Comparison of ENCODE assay signal across 8 cellular contexts in the genomic region with DNA sequence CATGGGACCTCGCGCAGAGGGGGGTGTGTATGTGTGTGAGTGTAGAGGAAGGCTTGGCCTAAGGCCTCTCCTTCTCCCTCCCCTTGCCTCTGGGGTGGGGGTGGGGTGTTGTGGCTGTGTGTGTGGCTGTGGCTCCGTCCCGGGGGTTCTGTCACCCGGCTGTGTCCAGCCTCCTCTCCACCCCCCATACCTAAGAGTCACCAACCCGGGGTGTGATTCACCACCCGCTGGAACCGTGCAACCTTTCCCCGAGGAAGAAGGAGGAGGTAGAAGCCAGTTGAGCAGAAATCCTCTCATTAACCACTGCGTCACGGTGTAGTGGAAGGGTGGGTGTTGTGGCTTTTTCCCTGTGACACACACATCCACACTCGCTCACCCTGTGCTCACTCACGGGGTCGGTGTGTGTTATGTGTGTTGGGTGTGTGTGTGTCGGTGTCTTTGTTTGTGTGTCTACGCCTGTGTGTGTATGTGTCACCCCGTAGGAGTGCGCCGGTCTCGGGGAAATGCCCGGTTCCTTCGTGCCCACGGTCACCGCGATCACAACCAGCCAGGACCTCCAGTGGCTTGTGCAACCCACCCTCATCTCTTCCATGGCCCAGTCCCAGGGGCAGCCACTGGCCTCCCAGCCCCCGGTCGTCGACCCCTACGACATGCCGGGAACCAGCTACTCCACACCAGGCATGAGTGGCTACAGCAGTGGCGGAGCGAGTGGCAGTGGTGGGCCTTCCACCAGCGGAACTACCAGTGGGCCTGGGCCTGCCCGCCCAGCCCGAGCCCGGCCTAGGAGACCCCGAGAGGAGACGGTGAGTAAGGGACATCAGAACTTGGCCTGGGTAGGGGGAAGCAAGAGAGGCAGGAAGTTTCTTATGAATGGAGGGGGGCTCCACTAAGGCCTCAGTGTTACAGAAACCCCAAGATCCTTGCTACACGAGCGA. TPM values are rescaled to one million over a fixed set of nuclear protein-coding genes. Genes with fewer than 3 reads are reported as not detected.
DNase-seq lines count a peak whose midpoint lies in the region; ATAC-seq and TF ChIP-seq lines count a peak whose summit lies in the region.

No MANE protein-coding gene starts in this region.

- no peaks in the 10 kb centered on the region for H3K9me3 Mint-ChIP-seq in activated B cell treated with CpG ODN at 0.5 μM for 24 hours

- TF ChIP-seq CTCF in activated B cell treated with CpG ODN at 0.5 μM for 24 hours (IDR thresholded peaks at IDR 0.05) (no peak), esophagus muscularis mucosa (IDR thresholded peaks at IDR 0.05) (no peak), GM20000 (IDR thresholded peaks at IDR 0.05; ENCODE audit: extremely low read depth, missing control alignments) (no peak)

- peaks cover 23% of the 10 kb centered on the region for H3K36me3 Mint-ChIP-seq in activated B cell treated with CpG ODN at 0.5 μM for 24 hours (ENCODE audit: low read depth)

- peaks cover 24% of the 10 kb centered on the region for H3K27me3 Mint-ChIP-seq in activated B cell treated with CpG ODN at 0.5 μM for 24 hours

- H3K27me3 ChIP-seq in esophagus muscularis mucosa: peaks cover 0 to 5% (median 0%) of the 10 kb centered on the region in 4 donors

- no peak for TF ChIP-seq POLR2A in esophagus muscularis mucosa (IDR thresholded peaks at IDR 0.05; ENCODE audit: low read depth)

- TF ChIP-seq EP300 in esophagus muscularis mucosa (IDR thresholded peaks at IDR 0.05): no peak

- DNase-seq in HK-2 (ENCODE audit: unreplicated experiment): peak; percentile 89
- peak; percentile 60 for DNase-seq in activated B cell treated with CpG ODN at 0.5 μM for 24 hours
- DNase-seq in esophagus muscularis mucosa (ENCODE audit: extremely low spot score): no peak
- peak; percentile 87 for DNase-seq in posterior vena cava (ENCODE audit: low spot score)
- no peak for DNase-seq in GM20000 (ENCODE audit: low spot score)
- no peak for DNase-seq in activated CD8-positive, alpha-beta memory T cell treated with anti-CD3 and anti-CD28 coated beads, Interleukin-2, amount 50 U/mL, for 48 hours

- CTCF ChIA-PET in activated B cell treated with CpG ODN at 0.5 μM for 24 hours (lab: Charles Lee): interaction anchor here (1.3 to 4.6 kb wide), 5 partner anchors 8 to 31 kb away, joined by 4 to 50 read pairs (median 12); no protein-coding TSS in a partner anchor

- 62% methylated on average over 28 of the region's 40 CpGs for WGBS in esophagus muscularis mucosa

- intact Hi-C loops in activated B cell treated with CpG ODN at 0.5 μM for 24 hours (cut with micrococcal nuclease) (no loop called here), esophagus muscularis mucosa (cut with DNase I) (no loop called here), posterior vena cava (cut with DNase I) (no loop called here)

- H3K9me3 ChIP-seq in esophagus muscularis mucosa: no peaks in the 10 kb centered on the region

- peak overlapping the region; percentile 98 for H3K27ac Mint-ChIP-seq in activated B cell treated with CpG ODN at 0.5 μM for 24 hours

- peak overlapping the region; percentile 62 to 75 (median 70) for H3K4me3 ChIP-seq in esophagus muscularis mucosa

- peaks cover 52% of the 10 kb centered on the region for H3K4me1 Mint-ChIP-seq in activated B cell treated with CpG ODN at 0.5 μM for 24 hours

- H3K4me1 ChIP-seq in esophagus muscularis mucosa: peaks cover 34 to 37% (median 35%) of the 10 kb centered on the region in 4 donors

- peak overlapping the region; percentile 90 to 97 (median 94) for H3K27ac ChIP-seq in esophagus muscularis mucosa (replicated peaks in 1 of 4)

- POLR2A ChIA-PET in activated B cell treated with CpG ODN at 0.5 μM for 24 hours (lab: Charles Lee): interaction anchor here (0.6 to 4.9 kb wide), 12 partner anchors 8 to 292 kb away, joined by 3 to 66 read pairs (median 9); a partner anchor contains a TSS

- ATAC-seq in activated B cell treated with CpG ODN at 0.5 μM for 24 hours (ENCODE audit: low read depth) (peak; percentile 12), HG03280 (IDR thresholded peaks at IDR 0.05; ENCODE audit: unreplicated experiment) (no peak), GM19467 (IDR thresholded peaks at IDR 0.05; ENCODE audit: unreplicated experiment) (no peak)

- H3K4me3 Mint-ChIP-seq in activated B cell treated with CpG ODN at 0.5 μM for 24 hours: peak overlapping the region; percentile 92

- H3K36me3 ChIP-seq in esophagus muscularis mucosa: no peaks in the 10 kb centered on the region

RNA-seq across cellular contexts. Expression of a gene that starts 2.6 kb away (rescaled TPM):
- 16.8 and 20.4 TPM in 2 replicates for total RNA-seq in activated B cell treated with CpG ODN at 0.5 μM for 24 hours
- total RNA-seq in esophagus muscularis mucosa: 10 to 100 TPM in 2 of 4 donors, 1 to 10 TPM in 2; 2.2 to 25.2 (median 6.9) TPM
- 10 to 100 TPM; 33.2 to 73.0 TPM for total RNA-seq in posterior vena cava

RNA-seq across cellular contexts. Expression of a gene that starts 26.4 kb away (rescaled TPM):
- total RNA-seq in activated B cell treated with CpG ODN at 0.5 μM for 24 hours: 1.2 and 1.5 TPM in 2 replicates
- total RNA-seq in esophagus muscularis mucosa: 10 to 100 TPM in 3 of 4 donors, 1 to 10 TPM in 1; 7.0 to 23.6 (median 17.2) TPM
- 10 to 100 TPM in 1 of 2 donors, 1 to 10 TPM in 1; 9.4 to 14.5 TPM for total RNA-seq in posterior vena cava

RNA-seq across cellular contexts. Expression of a gene that starts 27.8 kb away (rescaled TPM):
- 0.80 and 1.4 TPM in 2 replicates for total RNA-seq in activated B cell treated with CpG ODN at 0.5 μM for 24 hours
- total RNA-seq in esophagus muscularis mucosa: 1 to 10 TPM; 1.6 to 3.8 (median 3.0) TPM
- total RNA-seq in posterior vena cava: 1 to 10 TPM in 1 of 2 donors, under 1 TPM in 1; 0.67 to 1.9 TPM

RNA-seq across cellular contexts. Expression of a gene that starts 36.9 kb away (rescaled TPM):
- 294 and 300 TPM in 2 replicates for total RNA-seq in activated B cell treated with CpG ODN at 0.5 μM for 24 hours
- total RNA-seq in esophagus muscularis mucosa: 100 to 1,000 TPM; 172 to 321 (median 210) TPM
- 100 to 1,000 TPM; 159 to 204 TPM for total RNA-seq in posterior vena cava

RNA-seq across cellular contexts. Expression of a gene that starts 46.7 kb away (rescaled TPM):
- total RNA-seq in activated B cell treated with CpG ODN at 0.5 μM for 24 hours (69.2 and 71.6 TPM in 2 replicates), esophagus muscularis mucosa (100 to 1,000 TPM in 1 of 4 donors, 10 to 100 TPM in 3; 62.8 to 102 (median 69.3) TPM), posterior vena cava (10 to 100 TPM; 65.0 to 68.4 TPM)

Comparison
In these comparisons a context has a peak if more than half of its experiments do, and no peak if none do; other contexts are left out.
1. DNase-seq: peak in HK-2 (single experiment), activated B cell treated with CpG ODN at 0.5 μM for 24 hours (single experiment) and posterior vena cava (single experiment); none in esophagus muscularis mucosa (single experiment), GM20000 (single experiment) and activated CD8-positive, alpha-beta memory T cell treated with anti-CD3 and anti-CD28 coated beads, Interleukin-2, amount 50 U/mL, for 48 hours (single experiment).